Comparison of ENCODE assay signal across 20 cellular contexts in the genomic region with DNA sequence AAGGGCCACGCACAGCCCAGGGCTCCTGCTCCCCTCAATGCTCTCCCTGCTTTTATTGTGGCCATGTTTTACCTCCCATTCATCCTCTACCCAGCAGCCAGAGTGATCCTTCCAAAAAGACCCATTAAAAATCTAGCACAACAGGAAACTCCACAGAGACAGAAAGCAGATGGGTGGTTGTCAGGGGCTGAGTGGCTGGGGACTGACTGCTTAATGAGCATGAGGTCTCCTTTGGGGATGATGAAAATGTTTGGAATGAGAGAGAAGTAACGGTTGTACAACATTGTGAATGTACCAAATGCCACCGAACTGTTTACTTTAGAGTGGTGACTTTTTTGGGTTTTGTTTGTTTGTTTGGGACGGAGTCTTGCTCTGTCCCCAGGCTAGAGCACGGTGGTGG.
"Had no signal": no experiment of that assay in that cellular context is flagged by ENCODE, and none has a peak within 500 bp of the region (broad histone marks: within the 10 kb centered on the region; RNA-seq: fewer than 3 reads in every experiment).

No MANE protein-coding gene starts in this region.

- DNase-seq: activated CD4-positive, alpha-beta T cell treated with anti-CD3 and anti-CD28 coated beads for 4 hours; activated CD8-positive, alpha-beta memory T cell treated with anti-CD3 and anti-CD28 coated beads, Interleukin-2, amount 50 U/mL, for 4 hours; activated CD8-positive, alpha-beta T cell treated with anti-CD3 and anti-CD28 coated beads for 36 hours; activated effector memory CD4-positive, alpha-beta T cell treated with anti-CD3 and anti-CD28 coated beads, Interleukin-2, amount 50 U/mL, for 16 hours; activated T-cell treated with anti-CD3 and anti-CD28 coated beads, Interleukin-2, amount 50 U/mL, for 48 hours; amniotic stem cell; body of pancreas; effector CD8-positive, alpha-beta T cell; esophagus squamous epithelium; foreskin keratinocyte; head of caudate nucleus; naive thymus-derived CD8-positive, alpha-beta T cell; small intestine; stimulated activated CD4-positive, alpha-beta T cell treated with anti-CD3 and anti-CD28 coated beads, Interleukin-4, amount 100 ng/mL, for 4 hours; stimulated activated CD8-positive, alpha-beta memory T cell treated with anti-CD3 and anti-CD28 coated beads, Interleukin-4, amount 100 ng/mL, for 48 hours; stimulated activated naive CD4-positive, alpha-beta T cell treated with Interleukin-2 at 50 U/mL for 16 hours; T-helper 17 cell; upper lobe of right lung had no signal

- H3K27me3 ChIP-seq: body of pancreas, esophagus squamous epithelium, foreskin keratinocyte, suprapubic skin had no signal

- H3K9me3 Mint-ChIP-seq: activated CD8-positive, alpha-beta T cell treated with anti-CD3 and anti-CD28 coated beads for 36 hours; activated naive CD4-positive, alpha-beta T cell treated with anti-CD3 and anti-CD28 coated beads, Interleukin-2, amount 50 U/mL, for 24 hours had no signal

- H3K4me3 ChIP-seq: body of pancreas, esophagus squamous epithelium, suprapubic skin, upper lobe of right lung had no signal

- H3K9me3 ChIP-seq: suprapubic skin had no signal

- H3K4me1 Mint-ChIP-seq: activated naive CD4-positive, alpha-beta T cell treated with anti-CD3 and anti-CD28 coated beads, Interleukin-2, amount 50 U/mL, for 24 hours; T-helper 17 cell had no signal

- H3K4me3 Mint-ChIP-seq: activated CD8-positive, alpha-beta T cell treated with anti-CD3 and anti-CD28 coated beads for 36 hours; activated naive CD4-positive, alpha-beta T cell treated with anti-CD3 and anti-CD28 coated beads, Interleukin-2, amount 50 U/mL, for 24 hours; naive thymus-derived CD8-positive, alpha-beta T cell; T-helper 17 cell had no signal

- H3K36me3 ChIP-seq: esophagus squamous epithelium, suprapubic skin, upper lobe of right lung had no signal

- H3K27ac Mint-ChIP-seq: activated CD8-positive, alpha-beta T cell treated with anti-CD3 and anti-CD28 coated beads for 36 hours; activated naive CD4-positive, alpha-beta T cell treated with anti-CD3 and anti-CD28 coated beads, Interleukin-2, amount 50 U/mL, for 24 hours; naive thymus-derived CD8-positive, alpha-beta T cell; T-helper 17 cell had no signal

- H3K36me3 Mint-ChIP-seq: activated naive CD4-positive, alpha-beta T cell treated with anti-CD3 and anti-CD28 coated beads, Interleukin-2, amount 50 U/mL, for 24 hours had no signal

- H3K27me3 Mint-ChIP-seq: activated CD8-positive, alpha-beta T cell treated with anti-CD3 and anti-CD28 coated beads for 36 hours; activated naive CD4-positive, alpha-beta T cell treated with anti-CD3 and anti-CD28 coated beads, Interleukin-2, amount 50 U/mL, for 24 hours; naive thymus-derived CD8-positive, alpha-beta T cell had no signal

- H3K27ac ChIP-seq: body of pancreas, foreskin keratinocyte, suprapubic skin, upper lobe of right lung had no signal
